In genomic region chr12:58148405-58148804, GRCh38 we compare ENCODE assay signal across 10 cellular contexts.
DNase-seq lines count a peak whose midpoint lies in the region; ATAC-seq, FAIRE-seq and TF ChIP-seq lines count a peak whose summit lies in the region.
"Had no signal": no experiment of that assay in that cellular context is flagged by ENCODE, and none has a peak within 500 bp of the region (broad histone marks: within the 10 kb centered on the region; RNA-seq: fewer than 3 reads in every experiment).

No MANE protein-coding gene starts in this region.

- H3K9me3 ChIP-seq in mesodermal cell (ENCODE audit: control insufficient read depth, low read length) (no peaks in the 10 kb centered on the region), upper lobe of right lung (no peaks in the 10 kb centered on the region)

- no peak for FAIRE-seq in bronchial epithelial cell (lab: Jason Lieb, UNC)

- no peak for ATAC-seq in upper lobe of right lung
- ATAC-seq: WTC11 had no signal

- H3K4me3 ChIP-seq in bronchial epithelial cell (ENCODE audit: low read depth, low read length) = no peak overlapping the region
- H3K4me3 ChIP-seq in mesodermal cell (ENCODE audit: extremely low read depth, insufficient read depth, low read length, poor library complexity, severe bottlenecking) = no peak overlapping the region
- H3K4me3 ChIP-seq in upper lobe of right lung = no peak overlapping the region

- DNase-seq in DMS53 (lab: John Stamatoyannopoulos, UW) = peak; percentile 98
- peak; percentile 86 for DNase-seq in NCI-H1694 treated with DMSO at 0.1 percent for 48 hours (lab: John Stamatoyannopoulos, UW)
- peak; percentile 49 for DNase-seq in bronchial epithelial cell (ENCODE audit: low read depth)
- DNase-seq in upper lobe of right lung = no peak
- no peak for DNase-seq in effector CD4-positive, alpha-beta T cell
- no peak for DNase-seq in NK-92 treated with Interleukin-12 subunit alpha and Interleukin-12 subunit beta, amount 100 ng/mL, for 24 hours (lab: John Stamatoyannopoulos, UW)
- DNase-seq in RPMI8226 = no peak
- DNase-seq: NCI-H510A had no signal

- H3K36me3 ChIP-seq in bronchial epithelial cell (ENCODE audit: control insufficient read depth, insufficient read depth, low read length) (no peaks in the 10 kb centered on the region), mesodermal cell (ENCODE audit: control insufficient read depth, insufficient read depth, low read length) (no peaks in the 10 kb centered on the region), upper lobe of right lung (no peaks in the 10 kb centered on the region)

- H3K27ac ChIP-seq in mesodermal cell (ENCODE audit: low read depth, low read length, severe bottlenecking) = peak overlapping the region; percentile 77
- H3K27ac ChIP-seq in upper lobe of right lung = no peak overlapping the region

- peaks cover 12% of the 10 kb centered on the region for H3K4me1 ChIP-seq in mesodermal cell (ENCODE audit: control insufficient read depth, insufficient read depth, low read length, poor library complexity, severe bottlenecking)
- H3K4me1 ChIP-seq in upper lobe of right lung = no peaks in the 10 kb centered on the region

- intact Hi-C loops in upper lobe of right lung (cut with DNase I) = no loop called here

- no peaks in the 10 kb centered on the region for H3K27me3 ChIP-seq in bronchial epithelial cell (ENCODE audit: control insufficient read depth, insufficient read depth, low read length)
- no peaks in the 10 kb centered on the region for H3K27me3 ChIP-seq in upper lobe of right lung

- TF ChIP-seq CTCF in bronchial epithelial cell (IDR thresholded peaks at IDR 0.05; ENCODE audit: insufficient read depth, low read length, severe bottlenecking) = no peak
- no peak for TF ChIP-seq CTCF in upper lobe of right lung (IDR thresholded peaks at IDR 0.05)

Comparison
In these comparisons a context has a peak if more than half of its experiments do, and no peak if none do; other contexts are left out.
1. DNase-seq: peak in DMS53 (single experiment), NCI-H1694 treated with DMSO at 0.1 percent for 48 hours (single experiment) and bronchial epithelial cell (single experiment); none in upper lobe of right lung (single experiment), effector CD4-positive, alpha-beta T cell (single experiment), NK-92 treated with Interleukin-12 subunit alpha and Interleukin-12 subunit beta, amount 100 ng/mL, for 24 hours (single experiment) and RPMI8226 (single experiment).